In the genomic region with DNA sequence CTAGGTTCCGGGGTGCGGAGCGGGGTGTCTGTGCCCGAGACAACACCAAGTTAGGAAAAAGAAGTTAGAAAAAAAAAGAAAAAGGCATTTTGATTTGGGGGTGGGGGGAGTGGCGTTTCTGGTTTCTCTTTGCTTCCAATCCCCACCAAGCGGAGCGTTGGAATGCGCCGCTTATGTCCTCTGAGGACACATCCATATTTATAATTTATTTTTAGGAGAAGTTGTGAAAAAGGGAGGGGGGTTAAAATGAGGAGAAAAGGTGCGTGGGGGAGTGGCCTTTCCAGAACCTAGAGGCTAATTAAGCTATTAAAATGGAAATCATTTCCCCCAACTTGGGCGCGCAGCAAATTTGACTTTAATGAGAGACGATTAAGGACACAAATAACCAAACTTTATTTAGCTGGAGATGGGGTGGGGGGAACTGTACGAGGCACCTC, we compare ENCODE assay signal across 8 cellular contexts.
A peak's percentile ranks its signal among the peaks of the same experiment; 100 is the strongest.
DNase-seq lines count a peak whose midpoint lies in the region; ATAC-seq and TF ChIP-seq lines count a peak whose summit lies in the region.

No MANE protein-coding gene starts in this region.

- no peaks in the 10 kb centered on the region for H3K9me3 Mint-ChIP-seq in activated T-cell treated with anti-CD3 and anti-CD28 coated beads, Interleukin-2, amount 50 U/mL, for 24 hours

- H3K36me3 Mint-ChIP-seq in activated T-cell treated with anti-CD3 and anti-CD28 coated beads, Interleukin-2, amount 50 U/mL, for 24 hours (ENCODE audit: low read depth) = no peaks in the 10 kb centered on the region

- no peak for DNase-seq in activated T-cell treated with anti-CD3 and anti-CD28 coated beads, Interleukin-2, amount 50 U/mL, for 24 hours
- no peak for DNase-seq in activated T-cell treated with anti-CD3 and anti-CD28 coated beads, Interleukin-2, amount 50 U/mL, for 1 hour
- DNase-seq in adrenal gland (peak in 5 of 7 donors; percentile 34 to 59 (median 49)), kidney tubule cell (ENCODE audit: low spot score) (peak; percentile 13), LoVo (ENCODE audit: low spot score) (no peak)
- no peak for DNase-seq in stimulated activated CD8-positive, alpha-beta memory T cell treated with anti-CD3 and anti-CD28 coated beads, Interleukin-4, amount 100 ng/mL, for 48 hours

- H3K27me3 Mint-ChIP-seq in activated T-cell treated with anti-CD3 and anti-CD28 coated beads, Interleukin-2, amount 50 U/mL, for 24 hours = peaks cover 16% of the 10 kb centered on the region

- no peak for ATAC-seq in HG03095 (IDR thresholded peaks at IDR 0.05; ENCODE audit: unreplicated experiment)

- H3K36me3 ChIP-seq in adrenal gland (replicated peaks in 1 of 2) = no peaks in the 10 kb centered on the region
- H3K36me3 ChIP-seq in thymus (ENCODE audit: control insufficient read depth, insufficient read depth) = no peaks in the 10 kb centered on the region

- H3K27ac Mint-ChIP-seq in activated T-cell treated with anti-CD3 and anti-CD28 coated beads, Interleukin-2, amount 50 U/mL, for 24 hours = no peak overlapping the region

- intact Hi-C loops in adrenal gland (cut with DNase I) = loop anchor here (5.0 to 10.0 kb wide), 3 partner anchors 222 to 381 kb away; a partner anchor contains a TSS

- H3K4me1 ChIP-seq in adrenal gland (replicated peaks in 1 of 2) = peaks cover 31 to 43% of the 10 kb centered on the region in 2 donors
- H3K4me1 ChIP-seq in thymus (ENCODE audit: control insufficient read depth, insufficient read depth, low read length) = peaks cover 47% of the 10 kb centered on the region

- H3K27me3 ChIP-seq in adrenal gland (no peaks in the 10 kb centered on the region), thymus (ENCODE audit: control insufficient read depth, insufficient read depth) (no peaks in the 10 kb centered on the region)

- peaks cover 28% of the 10 kb centered on the region for H3K4me1 Mint-ChIP-seq in activated T-cell treated with anti-CD3 and anti-CD28 coated beads, Interleukin-2, amount 50 U/mL, for 24 hours (ENCODE audit: low read depth)

- peak in 1 of 2 donors; percentile 28 for TF ChIP-seq POLR2A in adrenal gland (IDR thresholded peaks at IDR 0.05)

- peak overlapping the region in 3 of 4 donors; percentile 83 to 100 (median 91) for H3K4me3 ChIP-seq in adrenal gland
- H3K4me3 ChIP-seq in thymus (ENCODE audit: low read length) = peak overlapping the region; percentile 94

- no peak for TF ChIP-seq CTCF in adrenal gland (IDR thresholded peaks at IDR 0.05)

- H3K4me3 Mint-ChIP-seq in activated T-cell treated with anti-CD3 and anti-CD28 coated beads, Interleukin-2, amount 50 U/mL, for 24 hours = peak overlapping the region; percentile 72

- H3K27ac ChIP-seq in adrenal gland (peak overlapping the region; percentile 46 to 95 (median 81)), thymus (ENCODE audit: low read depth) (peak overlapping the region; percentile 19)

- H3K9me3 ChIP-seq in adrenal gland (replicated peaks in 1 of 3) = no peaks in the 10 kb centered on the region
- H3K9me3 ChIP-seq in thymus (ENCODE audit: control insufficient read depth) = no peaks in the 10 kb centered on the region

- WGBS in adrenal gland, 4 donors = 5 to 7% (median 6%) methylated on average over 14 of the region's 14 CpGs
- WGBS in thymus = 6% methylated on average over 14 of the region's 14 CpGs

Comparison
In these comparisons a context has a peak if more than half of its experiments do, and no peak if none do; other contexts are left out.
1. DNase-seq: peak in adrenal gland (5 of 7) and kidney tubule cell (single experiment); none in activated T-cell treated with anti-CD3 and anti-CD28 coated beads, Interleukin-2, amount 50 U/mL, for 24 hours (single experiment), activated T-cell treated with anti-CD3 and anti-CD28 coated beads, Interleukin-2, amount 50 U/mL, for 1 hour (single experiment), LoVo (single experiment) and stimulated activated CD8-positive, alpha-beta memory T cell treated with anti-CD3 and anti-CD28 coated beads, Interleukin-4, amount 100 ng/mL, for 48 hours (single experiment).